14 cellular contexts compared by ENCODE assay signal in the genomic region with DNA sequence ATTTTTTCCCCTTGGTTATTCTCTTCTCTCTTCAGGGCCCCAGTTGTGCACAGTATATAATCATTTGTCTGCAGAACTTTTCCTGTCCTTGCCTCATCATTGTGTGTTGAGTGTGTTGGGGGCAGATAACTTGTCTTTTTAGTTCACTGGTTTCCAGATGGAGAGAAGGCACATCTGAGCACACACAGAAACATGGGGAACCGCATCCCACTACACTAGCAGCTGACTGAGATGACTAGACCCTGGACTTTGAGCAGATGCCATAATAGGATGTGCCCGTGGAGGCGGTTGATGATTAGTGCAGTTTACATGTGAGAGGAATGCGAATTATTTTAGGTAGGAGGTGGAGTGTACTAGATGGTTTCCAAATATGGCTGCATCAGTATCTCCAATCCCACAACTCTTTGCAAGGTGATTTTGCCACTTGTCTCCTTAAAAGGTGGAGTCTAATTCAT. TPM values are rescaled to one million over a fixed set of nuclear protein-coding genes. Genes with fewer than 3 reads are reported as not detected.
DNase-seq lines count a peak whose midpoint lies in the region; ATAC-seq and TF ChIP-seq lines count a peak whose summit lies in the region.
"Had no signal": no experiment of that assay in that cellular context is flagged by ENCODE, and none has a peak within 500 bp of the region (broad histone marks: within the 10 kb centered on the region; RNA-seq: fewer than 3 reads in every experiment).

No MANE protein-coding gene starts in this region.

- intact Hi-C loops in A673 (cut with micrococcal nuclease; ENCODE audit: unreplicated experiment) = no loop called here

- H3K4me3 ChIP-seq in AG10803 (ENCODE audit: low read length) (no peak overlapping the region), astrocyte of the spinal cord (ENCODE audit: low read depth, low read length) (no peak overlapping the region), A673 (ENCODE audit: low read depth, low read length, poor library complexity, severe bottlenecking) (no peak overlapping the region)
- H3K4me3 ChIP-seq: BLaER1 treated with 17β-estradiol and CSF1 and Interleukin-3, amounts not matched to agents 10 nM and 100 nM; colonic mucosa; stomach had no signal

- peak; percentile 18 for DNase-seq in AG10803 (ENCODE audit: low read depth)
- peak; percentile 34 for DNase-seq in HuH-7 (ENCODE audit: low spot score)
- DNase-seq in astrocyte of the spinal cord (ENCODE audit: low read depth, low spot score) = peak; percentile 76
- peak; percentile 29 for DNase-seq in left kidney (ENCODE audit: low read depth, low spot score)
- no peak for DNase-seq in stimulated activated naive CD4-positive, alpha-beta T cell treated with Interleukin-2 at 50 U/mL for 16 hours (lab: John Stamatoyannopoulos, UW)
- DNase-seq in mucosa of gallbladder (ENCODE audit: low spot score) = no peak
- DNase-seq in A673 (ENCODE audit: low spot score) = no peak
- DNase-seq: colonic mucosa, NCI-H1694, retina, stomach had no signal

- POLR2A ChIA-PET in A673 (lab: Charles Lee; ENCODE audit: low non-redundant PET) = no interaction called here

- no peak for ATAC-seq in GM21526 (IDR thresholded peaks at IDR 0.05; ENCODE audit: low FRiP score, unreplicated experiment)
- ATAC-seq: activated naive CD4-positive, alpha-beta T cell treated with anti-CD3 and anti-CD28 coated beads, Interleukin-2, amount 50 U/mL, for 72 hours had no signal

- no peaks in the 10 kb centered on the region for H3K27me3 ChIP-seq in A673 (replicated peaks; ENCODE audit: insufficient read depth, low read depth, low read length, poor library complexity)
- H3K27me3 ChIP-seq: BLaER1 treated with 17β-estradiol and CSF1 and Interleukin-3, amounts not matched to agents 10 nM and 100 nM; colonic mucosa; stomach had no signal

- in situ Hi-C loops in astrocyte of the spinal cord (cut with HindIII; ENCODE audit: low sequenced_read_pairs) = no loop called here

- BruUV-seq in A673 (replicated peaks; lab: Mats Ljungman, UMichigan) = no TSS peak

- H3K9me3 ChIP-seq in A673 (ENCODE audit: low read depth, low read length, poor library complexity, severe bottlenecking) = no peaks in the 10 kb centered on the region
- H3K9me3 ChIP-seq: BLaER1 treated with 17β-estradiol and CSF1 and Interleukin-3, amounts not matched to agents 10 nM and 100 nM; colonic mucosa; stomach had no signal

- CTCF ChIA-PET in A673 (lab: Charles Lee) = no interaction called here

- H3K36me3 ChIP-seq in A673 (ENCODE audit: insufficient read depth, low read length, poor library complexity, severe bottlenecking) = no peaks in the 10 kb centered on the region
- H3K36me3 ChIP-seq: BLaER1 treated with 17β-estradiol and CSF1 and Interleukin-3, amounts not matched to agents 10 nM and 100 nM; colonic mucosa; stomach had no signal

- no peaks in the 10 kb centered on the region for H3K4me1 ChIP-seq in A673 (ENCODE audit: insufficient read depth, low read length, poor library complexity, severe bottlenecking)
- H3K4me1 ChIP-seq: BLaER1 treated with 17β-estradiol and CSF1 and Interleukin-3, amounts not matched to agents 10 nM and 100 nM had no signal

- TF ChIP-seq CTCF in AG10803 (conservative IDR thresholded peaks at IDR 0.05; ENCODE audit: low read length) = no peak
- no peak for TF ChIP-seq CTCF in astrocyte of the spinal cord (IDR thresholded peaks at IDR 0.05; ENCODE audit: low read depth, low read length)
- TF ChIP-seq CTCF in A673 (conservative IDR thresholded peaks at IDR 0.05; ENCODE audit: low read depth, low read length) = no peak

- no peak overlapping the region for H3K27ac ChIP-seq in A673 (ENCODE audit: low read depth, low read length, poor library complexity, severe bottlenecking)
- H3K27ac ChIP-seq: BLaER1 treated with 17β-estradiol and CSF1 and Interleukin-3, amounts not matched to agents 10 nM and 100 nM; colonic mucosa had no signal

RNA-seq across cellular contexts. Expression of a gene that starts 26.5 kb away (rescaled TPM):
- total RNA-seq in mucosa of gallbladder = 64.3 TPM
- 12.0 and 13.5 TPM in 2 replicates for total RNA-seq in A673 (2021)

Comparison
In these comparisons a context has a peak if more than half of its experiments do, and no peak if none do; other contexts are left out.
1. DNase-seq: peak in AG10803 (single experiment), HuH-7 (single experiment), astrocyte of the spinal cord (single experiment) and left kidney (single experiment); none in stimulated activated naive CD4-positive, alpha-beta T cell treated with Interleukin-2 at 50 U/mL for 16 hours (single experiment), mucosa of gallbladder (single experiment) and A673 (single experiment).